In the genomic region with DNA sequence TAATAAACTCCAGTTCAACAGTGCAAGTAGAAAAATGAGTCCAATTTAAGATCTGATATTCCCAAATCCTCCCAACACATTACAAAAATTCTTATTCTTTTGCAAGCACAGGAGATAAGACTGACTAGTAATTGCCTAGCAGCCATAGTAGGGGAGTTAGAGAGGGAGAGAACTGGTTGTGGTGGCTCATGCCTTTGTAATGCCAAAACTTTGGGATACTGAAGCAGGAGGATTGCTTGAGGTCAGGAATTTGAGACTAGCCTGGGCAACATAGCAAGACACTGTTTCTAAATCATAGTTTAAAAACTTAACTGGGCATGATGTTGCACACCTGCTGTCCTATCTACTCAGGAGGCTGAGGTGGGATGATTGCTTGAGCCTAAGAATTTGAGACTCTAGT, we compare ENCODE assay signal across 34 cellular contexts.
"Had no signal": no experiment of that assay in that cellular context is flagged by ENCODE, and none has a peak within 500 bp of the region (broad histone marks: within the 10 kb centered on the region; RNA-seq: fewer than 3 reads in every experiment).

No MANE protein-coding gene starts in this region.

- H3K4me3 ChIP-seq: MG63 had no signal

- H3K9ac ChIP-seq: KMS-11 had no signal

- H3K4me2 ChIP-seq: KMS-11 had no signal

- H3K27ac ChIP-seq: KMS-11 had no signal

- H3K27me3 ChIP-seq: MG63 had no signal

- H3K36me3 ChIP-seq: MG63 had no signal

- DNase-seq: Karpas-422, Kasumi-1, MG63, MM.1S, MV-4-11, NCI-H1048, NCI-H1092, NCI-H1092 treated with DMSO at 0.1 percent for 48 hours, NCI-H1105, NCI-H1105 treated with DMSO at 0.1 percent for 48 hours, NCI-H1417, NCI-H1417 treated with DMSO at 0.1 percent for 48 hours, NCI-H1436, NCI-H1436 treated with DMSO at 0.1 percent for 48 hours, NCI-H146, NCI-H1694, NCI-H1694 treated with DMSO at 0.1 percent for 48 hours, NCI-H187, NCI-H187 treated with DMSO at 0.1 percent for 48 hours, NCI-H1930, NCI-H2029, NCI-H2029 treated with DMSO at 0.1 percent for 48 hours, NCI-H2081, NCI-H2081 treated with DMSO at 0.1 percent for 48 hours, NCI-H2107, NCI-H2171, NCI-H2171 treated with DMSO at 0.1 percent for 48 hours, NCI-H2227 treated with DMSO at 0.1 percent for 48 hours, NCI-H226, NCI-H345, NCI-H446, NCI-H446 treated with DMSO at 0.1 percent for 48 hours, NCI-H510A had no signal

- H3K9me3 ChIP-seq: MG63 had no signal
